ENCODE assay signal across 17 cellular contexts in genomic region chr5:157924931-157925729, GRCh38.
DNase-seq lines count a peak whose midpoint lies in the region; ATAC-seq, FAIRE-seq and TF ChIP-seq lines count a peak whose summit lies in the region.
"Had no signal": no experiment of that assay in that cellular context is flagged by ENCODE, and none has a peak within 500 bp of the region (broad histone marks: within the 10 kb centered on the region; RNA-seq: fewer than 3 reads in every experiment).

No MANE protein-coding gene starts in this region.

- 0 out of 3 replicates have a peak overlapping the region, but pooled peaks have one; percentile 1 for H3K4me2 ChIP-seq in A549
- no peak overlapping the region for H3K4me2 ChIP-seq in trophoblast cell (ENCODE audit: low read length)

- DNase-seq in A549 (ENCODE audit: low read depth in 1 of 2, low spot score in 1 of 2) (peak in 1 of 2 experiments; percentile 17), trophoblast cell (no peak), hepatic stellate cell (ENCODE audit: low spot score) (no peak), thyroid gland (no peak), C1 segment of cervical spinal cord (lab: John Stamatoyannopoulos, UW) (no peak)
- DNase-seq: activated CD4-positive, CD25-positive, alpha-beta regulatory T cell treated with anti-CD3 and anti-CD28 coated beads, Interleukin-2, amount 50 U/mL, for 72 hours; adrenal gland; HFFc6; NCI-H1105 treated with DMSO at 0.1 percent for 48 hours; NCI-H2171 treated with DMSO at 0.1 percent for 48 hours; NCI-H82; right lobe of liver; stimulated activated CD4-positive, alpha-beta T cell treated with anti-CD3 and anti-CD28 coated beads, Interleukin-2, amount 100 ng/mL, for 48 hours had no signal

- FAIRE-seq in A549 (lab: Jason Lieb, UNC), result no peak
- FAIRE-seq: urothelium cell line had no signal

- H3K18ac ChIP-seq in trophoblast cell (ENCODE audit: low read length), result no peak overlapping the region

- peak in 1 of 2 experiments; percentile 24; a peak in 3 of 6 replicates for ATAC-seq in A549
- ATAC-seq in esophagus mucosa, result peak; percentile 93
- no peak for ATAC-seq in HG02938 (IDR thresholded peaks at IDR 0.05; ENCODE audit: unreplicated experiment)

- H2AK5ac ChIP-seq in trophoblast cell (ENCODE audit: low read length), result no peak overlapping the region

- CTCF ChIA-PET in A549 (lab: Yijun Ruan, JAX), result interaction anchor here (2.1 kb wide), 1 partner anchor 70 kb away, joined by 12 read pairs; no protein-coding TSS in a partner anchor

- TF ChIP-seq CTCF in A549 (IDR thresholded peaks at IDR 0.05) (no peak), thyroid gland (IDR thresholded peaks at IDR 0.05) (no peak)

- 0 out of 6 replicates have a peak overlapping the region, but pooled peaks of 1 of the 2 experiments have one; percentile 1 for H3K27ac ChIP-seq in A549
- H3K27ac ChIP-seq in KOPT-K1 (ENCODE audit: low read depth, low read length, poor library complexity, severe bottlenecking), result peak overlapping the region; percentile 16
- H3K27ac ChIP-seq in trophoblast cell (ENCODE audit: low read depth, low read length), result no peak overlapping the region
- H3K27ac ChIP-seq in thyroid gland, result no peak overlapping the region
- H3K27ac ChIP-seq: adrenal gland had no signal

- H3K9ac ChIP-seq in trophoblast cell (ENCODE audit: low read length), result peak overlapping the region; percentile 50

- H3K4ac ChIP-seq in trophoblast cell (ENCODE audit: low read depth, low read length), result no peak overlapping the region

- H4K12ac ChIP-seq in trophoblast cell (ENCODE audit: low read depth, low read length), result no peak overlapping the region

- no peak overlapping the region for H3K4me3 ChIP-seq in A549
- H3K4me3 ChIP-seq in trophoblast cell (ENCODE audit: low read depth, low read length), result no peak overlapping the region
- H3K4me3 ChIP-seq in thyroid gland (replicated peaks in 1 of 3), result no peak overlapping the region
- H3K4me3 ChIP-seq: adrenal gland, right lobe of liver had no signal

- POLR2A ChIA-PET in A549 (lab: Yijun Ruan, JAX), result no interaction called here

- no peak overlapping the region for H3K14ac ChIP-seq in trophoblast cell (ENCODE audit: low read length)

- H2BK120ac ChIP-seq in trophoblast cell (ENCODE audit: insufficient read depth, low read length, poor library complexity), result no peak overlapping the region

- no peak overlapping the region for H3K23ac ChIP-seq in trophoblast cell (ENCODE audit: low read length)

- H2BK12ac ChIP-seq in trophoblast cell (ENCODE audit: low read length), result no peak overlapping the region

- intact Hi-C loops in thyroid gland (cut with DNase I), result no loop called here

- H3K27me3 ChIP-seq in trophoblast cell (ENCODE audit: insufficient read depth, low read length) (no peaks in the 10 kb centered on the region), thyroid gland (no peaks in the 10 kb centered on the region)
- H3K27me3 ChIP-seq: adrenal gland, right lobe of liver had no signal

- no peak overlapping the region for H2BK5ac ChIP-seq in trophoblast cell (ENCODE audit: low read depth, low read length, poor library complexity)

- H2AFZ ChIP-seq in trophoblast cell (ENCODE audit: insufficient read depth, low read length, poor library complexity), result no peak overlapping the region

- H3K36me3 ChIP-seq in KOPT-K1 (ENCODE audit: insufficient read depth, low read length) (no peaks in the 10 kb centered on the region), trophoblast cell (ENCODE audit: control insufficient read depth in 1 of 2, insufficient read depth in 2 of 2, low read length in 2 of 2) (no peaks in the 10 kb centered on the region), thyroid gland (no peaks in the 10 kb centered on the region)
- H3K36me3 ChIP-seq: adrenal gland, right lobe of liver had no signal

- H3K4me1 ChIP-seq in A549, result peaks cover 13% of the 10 kb centered on the region; the same call in 2 of the 3 replicates
- no peaks in the 10 kb centered on the region for H3K4me1 ChIP-seq in trophoblast cell (ENCODE audit: control insufficient read depth in 1 of 2, insufficient read depth in 2 of 2, low read length in 2 of 2)
- peaks cover 3 to 6% of the 10 kb centered on the region in 2 donors for H3K4me1 ChIP-seq in thyroid gland
- H3K4me1 ChIP-seq: adrenal gland had no signal

- TF ChIP-seq POLR2A in A549 (IDR thresholded peaks at IDR 0.05; ENCODE audit: low read length), result no peak
- no peak for TF ChIP-seq POLR2A in thyroid gland (IDR thresholded peaks at IDR 0.05)

- WGBS in A549 (ENCODE audit: missing lambda C conversion rate), result 59% methylated on average over 8 of the region's 8 CpGs
- no CpG with 5 or more reads among the region's 8 CpGs for WGBS in trophoblast cell (ENCODE audit: extremely low coverage, insufficient coverage, insufficient read length)
- 92 to 93% methylated on average over 8 of the region's 8 CpGs for WGBS in thyroid gland, 2 donors

- no peak for TF ChIP-seq RAD21 in A549 (conservative IDR thresholded peaks at IDR 0.05 in 1 of 2, IDR thresholded peaks at IDR 0.05 in 1 of 2)

- no peaks in the 10 kb centered on the region for H3K79me2 ChIP-seq in trophoblast cell (ENCODE audit: control insufficient read depth, insufficient read depth, low read length, poor library complexity)

- no peak for TF ChIP-seq EP300 in A549 (IDR thresholded peaks at IDR 0.05)

- H4K91ac ChIP-seq in trophoblast cell (ENCODE audit: low read depth, low read length), result no peak overlapping the region

- H3K79me1 ChIP-seq in trophoblast cell (ENCODE audit: low read length), result no peaks in the 10 kb centered on the region

- H4K8ac ChIP-seq in trophoblast cell (ENCODE audit: low read depth, low read length), result no peak overlapping the region

- H3K9me3 ChIP-seq in A549, result no peaks in the 10 kb centered on the region
- no peaks in the 10 kb centered on the region for H3K9me3 ChIP-seq in KOPT-K1 (ENCODE audit: insufficient read depth, low read length, poor library complexity, severe bottlenecking)
- H3K9me3 ChIP-seq in trophoblast cell (ENCODE audit: insufficient read depth, low read depth, low read length), result no peaks in the 10 kb centered on the region
- no peaks in the 10 kb centered on the region for H3K9me3 ChIP-seq in thyroid gland
- H3K9me3 ChIP-seq: adrenal gland, right lobe of liver had no signal

TF ChIP-seq in A549, 52 proteins besides CTCF, POLR2A, EP300 and RAD21:
- TF ChIP-seq HOXA7 (CRISPR knock-in tag; IDR thresholded peaks at IDR 0.05) (no peak), PHF8 (IDR thresholded peaks at IDR 0.05; ENCODE audit: borderline replicate concordance, low read depth) (no peak), MAFK (IDR thresholded peaks at IDR 0.05; ENCODE audit: partially characterized antibody) (no peak), MYC (IDR thresholded peaks at IDR 0.05; ENCODE audit: borderline replicate concordance, low read length) (no peak), BHLHE40 (IDR thresholded peaks at IDR 0.05; ENCODE audit: low read depth, low read length) (no peak), HES2 (IDR thresholded peaks at IDR 0.05) (no peak), PBX3 (IDR thresholded peaks at IDR 0.05) (no peak), HDAC2 (IDR thresholded peaks at IDR 0.05) (no peak), HMGXB4 (CRISPR knock-in tag; IDR thresholded peaks at IDR 0.05; ENCODE audit: borderline replicate concordance) (no peak), HOXB13 (CRISPR knock-in tag; IDR thresholded peaks at IDR 0.05; ENCODE audit: low read depth) (no peak), BCL3 (IDR thresholded peaks at IDR 0.05) (no peak), FOSL2 (IDR thresholded peaks at IDR 0.05) (no peak), FOSL2 (CRISPR knock-in tag; IDR thresholded peaks at IDR 0.05) (no peak), JUNB (IDR thresholded peaks at IDR 0.05) (no peak), HEYL (CRISPR knock-in tag; IDR thresholded peaks at IDR 0.05) (no peak), EHF (CRISPR knock-in tag; IDR thresholded peaks at IDR 0.05) (no peak), CBX2 (IDR thresholded peaks at IDR 0.05; ENCODE audit: borderline replicate concordance, low read depth) (no peak), POLR2AphosphoS2 (conservative IDR thresholded peaks at IDR 0.05; ENCODE audit: low read length) (no peak)
